In the genomic region with DNA sequence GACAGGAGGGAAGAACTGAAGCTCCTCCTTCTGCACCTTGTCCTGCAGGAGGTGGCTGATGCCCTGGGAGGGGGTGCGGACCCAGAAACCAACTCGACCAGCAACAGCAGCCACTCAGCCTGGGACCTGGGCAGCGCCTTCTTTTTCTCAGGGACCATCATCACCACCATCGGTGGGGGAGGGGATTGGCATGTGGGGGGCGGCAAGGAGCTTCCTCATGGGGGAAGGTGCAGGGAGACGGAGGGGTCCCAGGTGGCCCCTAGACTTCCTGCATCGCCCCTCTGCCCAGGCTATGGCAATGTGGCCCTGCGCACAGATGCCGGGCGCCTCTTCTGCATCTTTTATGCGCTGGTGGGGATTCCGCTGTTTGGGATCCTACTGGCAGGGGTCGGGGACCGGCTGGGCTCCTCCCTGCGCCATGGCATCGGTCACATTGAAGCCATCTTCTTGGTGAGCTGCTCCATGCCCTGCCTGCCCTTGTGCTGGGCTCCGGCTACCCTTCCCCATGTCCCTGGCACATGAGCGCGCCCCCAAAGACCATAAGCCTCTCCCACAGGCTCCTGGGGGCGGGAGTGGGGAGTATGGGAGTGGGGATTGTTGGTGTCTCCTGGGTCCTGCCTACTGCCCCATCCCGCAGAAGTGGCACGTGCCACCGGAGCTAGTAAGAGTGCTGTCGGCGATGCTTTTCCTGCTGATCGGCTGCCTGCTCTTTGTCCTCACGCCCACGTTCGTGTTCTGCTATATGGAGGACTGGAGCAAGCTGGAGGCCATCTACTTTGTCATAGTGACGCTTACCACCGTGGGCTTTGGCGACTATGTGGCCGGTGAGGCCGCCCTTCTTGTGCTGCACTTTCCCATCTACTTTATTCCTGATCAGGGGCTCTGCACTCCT, we compare ENCODE assay signal across 1 cellular context.
TF ChIP-seq lines count a peak whose summit lies in the region.

No MANE protein-coding gene starts in this region.

TF ChIP-seq in WTC11, 78 proteins besides CTCF, POLR2A, EP300 and RAD21 (continued from another document):
- TF ChIP-seq, protein P1, sequence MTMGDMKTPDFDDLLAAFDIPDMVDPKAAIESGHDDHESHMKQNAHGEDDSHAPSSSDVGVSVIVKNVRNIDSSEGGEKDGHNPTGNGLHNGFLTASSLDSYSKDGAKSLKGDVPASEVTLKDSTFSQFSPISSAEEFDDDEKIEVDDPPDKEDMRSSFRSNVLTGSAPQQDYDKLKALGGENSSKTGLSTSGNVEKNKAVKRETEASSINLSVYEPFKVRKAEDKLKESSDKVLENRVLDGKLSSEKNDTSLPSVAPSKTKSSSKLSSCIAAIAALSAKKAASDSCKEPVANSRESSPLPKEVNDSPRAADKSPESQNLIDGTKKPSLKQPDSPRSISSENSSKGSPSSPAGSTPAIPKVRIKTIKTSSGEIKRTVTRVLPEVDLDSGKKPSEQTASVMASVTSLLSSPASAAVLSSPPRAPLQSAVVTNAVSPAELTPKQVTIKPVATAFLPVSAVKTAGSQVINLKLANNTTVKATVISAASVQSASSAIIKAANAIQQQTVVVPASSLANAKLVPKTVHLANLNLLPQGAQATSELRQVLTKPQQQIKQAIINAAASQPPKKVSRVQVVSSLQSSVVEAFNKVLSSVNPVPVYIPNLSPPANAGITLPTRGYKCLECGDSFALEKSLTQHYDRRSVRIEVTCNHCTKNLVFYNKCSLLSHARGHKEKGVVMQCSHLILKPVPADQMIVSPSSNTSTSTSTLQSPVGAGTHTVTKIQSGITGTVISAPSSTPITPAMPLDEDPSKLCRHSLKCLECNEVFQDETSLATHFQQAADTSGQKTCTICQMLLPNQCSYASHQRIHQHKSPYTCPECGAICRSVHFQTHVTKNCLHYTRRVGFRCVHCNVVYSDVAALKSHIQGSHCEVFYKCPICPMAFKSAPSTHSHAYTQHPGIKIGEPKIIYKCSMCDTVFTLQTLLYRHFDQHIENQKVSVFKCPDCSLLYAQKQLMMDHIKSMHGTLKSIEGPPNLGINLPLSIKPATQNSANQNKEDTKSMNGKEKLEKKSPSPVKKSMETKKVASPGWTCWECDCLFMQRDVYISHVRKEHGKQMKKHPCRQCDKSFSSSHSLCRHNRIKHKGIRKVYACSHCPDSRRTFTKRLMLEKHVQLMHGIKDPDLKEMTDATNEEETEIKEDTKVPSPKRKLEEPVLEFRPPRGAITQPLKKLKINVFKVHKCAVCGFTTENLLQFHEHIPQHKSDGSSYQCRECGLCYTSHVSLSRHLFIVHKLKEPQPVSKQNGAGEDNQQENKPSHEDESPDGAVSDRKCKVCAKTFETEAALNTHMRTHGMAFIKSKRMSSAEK (CRISPR knock-in tag; IDR thresholded peaks at IDR 0.05; ENCODE audit: borderline replicate concordance): no peak
- TF ChIP-seq NR2C2 (CRISPR knock-in tag; IDR thresholded peaks at IDR 0.05): no peak
